13 cellular contexts compared by ENCODE assay signal in genomic region chr16:79632289-79632688, GRCh38. TPM values are rescaled to one million over a fixed set of nuclear protein-coding genes. Genes with fewer than 3 reads are reported as not detected.
DNase-seq lines count a peak whose midpoint lies in the region; ATAC-seq, FAIRE-seq and TF ChIP-seq lines count a peak whose summit lies in the region.
"Had no signal": no experiment of that assay in that cellular context is flagged by ENCODE, and none has a peak within 500 bp of the region (broad histone marks: within the 10 kb centered on the region; RNA-seq: fewer than 3 reads in every experiment).

No MANE protein-coding gene starts in this region.

- H3K27me3 Mint-ChIP-seq in activated naive CD4-positive, alpha-beta T cell treated with anti-CD3 and anti-CD28 coated beads for 36 hours (ENCODE audit: low read depth) = no peaks in the 10 kb centered on the region
- no peaks in the 10 kb centered on the region for H3K27me3 Mint-ChIP-seq in glutamatergic neuron (ENCODE audit: unreplicated experiment)

- TF ChIP-seq CTCF in NB4 (IDR thresholded peaks at IDR 0.05; ENCODE audit: low read depth, low read length) (no peak), bronchial epithelial cell (IDR thresholded peaks at IDR 0.05; ENCODE audit: insufficient read depth, low read length, severe bottlenecking) (no peak), glutamatergic neuron (IDR thresholded peaks at IDR 0.05; ENCODE audit: partially characterized antibody, unreplicated experiment) (no peak)

- no peak overlapping the region for H3K4me3 ChIP-seq in NB4 (ENCODE audit: low read depth, low read length)
- H3K4me3 ChIP-seq in bronchial epithelial cell (ENCODE audit: low read depth, low read length) = no peak overlapping the region
- no peak overlapping the region for H3K4me3 ChIP-seq in aorta (ENCODE audit: low read length in 2 of 2)
- H3K4me3 ChIP-seq: left ventricle myocardium inferior, testis had no signal

- 78 to 79% methylated on average over 7 of the region's 7 CpGs for WGBS in aorta, 2 donors

- H3K27me3 ChIP-seq in bronchial epithelial cell (ENCODE audit: control insufficient read depth, insufficient read depth, low read length) (no peaks in the 10 kb centered on the region), aorta (ENCODE audit: control insufficient read depth in 1 of 2, insufficient read depth in 2 of 2, low read length in 1 of 2) (no peaks in the 10 kb centered on the region)
- H3K27me3 ChIP-seq: testis had no signal

- FAIRE-seq in bronchial epithelial cell (lab: Jason Lieb, UNC) = no peak

- peak; percentile 15 for DNase-seq in activated naive CD4-positive, alpha-beta T cell treated with Interleukin-2 at 50 U/mL for 16 hours
- DNase-seq in activated naive CD4-positive, alpha-beta T cell treated with anti-CD3 and anti-CD28 coated beads for 36 hours = no peak
- DNase-seq in NB4 (ENCODE audit: low read depth) (peak; percentile 4), bronchial epithelial cell (ENCODE audit: low read depth) (peak; percentile 60), renal cortical epithelial cell (ENCODE audit: low read depth) (peak; percentile 49), glutamatergic neuron (no peak), aorta (no peak), pons (ENCODE audit: low spot score) (no peak)
- DNase-seq: amygdala, left ventricle myocardium inferior, NCI-H2081 treated with DMSO at 0.1 percent for 48 hours, NCI-H526 treated with DMSO at 0.1 percent for 48 hours, testis had no signal

- intact Hi-C loops in activated naive CD4-positive, alpha-beta T cell treated with anti-CD3 and anti-CD28 coated beads for 36 hours (cut with micrococcal nuclease) = no loop called here
- intact Hi-C loops in aorta (cut with DNase I) = no loop called here

- H3K27ac Mint-ChIP-seq in activated naive CD4-positive, alpha-beta T cell treated with anti-CD3 and anti-CD28 coated beads for 36 hours = no peak overlapping the region
- H3K27ac Mint-ChIP-seq in glutamatergic neuron (ENCODE audit: unreplicated experiment) = no peak overlapping the region

- H3K36me3 ChIP-seq in bronchial epithelial cell (ENCODE audit: control insufficient read depth, insufficient read depth, low read length) (no peaks in the 10 kb centered on the region), aorta (ENCODE audit: control insufficient read depth in 1 of 2, insufficient read depth in 2 of 2, low read length in 1 of 2) (no peaks in the 10 kb centered on the region)
- H3K36me3 ChIP-seq: left ventricle myocardium inferior had no signal

- CTCF ChIA-PET in activated naive CD4-positive, alpha-beta T cell treated with anti-CD3 and anti-CD28 coated beads for 36 hours (lab: Charles Lee) = interaction anchor here (0.6 kb wide), 1 partner anchor 401 kb away, joined by 3 read pairs; no protein-coding TSS in a partner anchor

- TF ChIP-seq POLR2A in NB4 (IDR thresholded peaks at IDR 0.05; ENCODE audit: extremely low read depth, insufficient read length) = no peak

- ATAC-seq in aorta (ENCODE audit: low FRiP score) = no peak

- peaks cover 10% of the 10 kb centered on the region for H3K4me1 Mint-ChIP-seq in activated naive CD4-positive, alpha-beta T cell treated with anti-CD3 and anti-CD28 coated beads for 36 hours (ENCODE audit: low read depth)
- H3K4me1 Mint-ChIP-seq in glutamatergic neuron (ENCODE audit: low read depth, unreplicated experiment) = no peaks in the 10 kb centered on the region

- H3K36me3 Mint-ChIP-seq in activated naive CD4-positive, alpha-beta T cell treated with anti-CD3 and anti-CD28 coated beads for 36 hours (ENCODE audit: low read depth) = no peaks in the 10 kb centered on the region
- H3K36me3 Mint-ChIP-seq in glutamatergic neuron (ENCODE audit: unreplicated experiment) = peaks cover 5% of the 10 kb centered on the region

- H3K4me1 ChIP-seq in aorta (ENCODE audit: control insufficient read depth in 1 of 2, insufficient read depth in 2 of 2, low read length in 2 of 2) = no peaks in the 10 kb centered on the region
- H3K4me1 ChIP-seq: left ventricle myocardium inferior, testis had no signal

- peaks cover 1% of the 10 kb centered on the region for H3K9me3 ChIP-seq in aorta (ENCODE audit: control insufficient read depth, low read length)
- H3K9me3 ChIP-seq: left ventricle myocardium inferior, testis had no signal

- no peaks in the 10 kb centered on the region for H3K9me3 Mint-ChIP-seq in activated naive CD4-positive, alpha-beta T cell treated with anti-CD3 and anti-CD28 coated beads for 36 hours
- no peaks in the 10 kb centered on the region for H3K9me3 Mint-ChIP-seq in glutamatergic neuron (ENCODE audit: unreplicated experiment)

- no peak overlapping the region for H3K27ac ChIP-seq in aorta (ENCODE audit: low read depth in 1 of 2, low read length in 2 of 2)
- H3K27ac ChIP-seq: left ventricle myocardium inferior, testis had no signal

- no peak overlapping the region for H3K4me3 Mint-ChIP-seq in activated naive CD4-positive, alpha-beta T cell treated with anti-CD3 and anti-CD28 coated beads for 36 hours
- no peak overlapping the region for H3K4me3 Mint-ChIP-seq in glutamatergic neuron (ENCODE audit: unreplicated experiment)

RNA-seq across cellular contexts. Expression of gene MAF, which starts 31.8 kb away (rescaled TPM):
- total RNA-seq in activated naive CD4-positive, alpha-beta T cell treated with anti-CD3 and anti-CD28 coated beads for 36 hours = 1 to 10 TPM; 6.0 to 6.6 TPM
- total RNA-seq in bronchial epithelial cell (4.2 and 6.3 TPM in 2 replicates), renal cortical epithelial cell (5.2 and 8.0 TPM in 2 replicates), glutamatergic neuron (ENCODE audit: unreplicated experiment) (5.0 TPM), aorta (100 to 1,000 TPM in 1 of 2 donors, 10 to 100 TPM in 1; 62.8 to 109 TPM)
- polyA plus RNA-seq in aorta = 10 to 100 TPM; 12.6 to 18.2 TPM

Comparison
In these comparisons a context has a peak if more than half of its experiments do, and no peak if none do; other contexts are left out.
1. DNase-seq: peak in activated naive CD4-positive, alpha-beta T cell treated with Interleukin-2 at 50 U/mL for 16 hours (single experiment), NB4 (single experiment), bronchial epithelial cell (single experiment) and renal cortical epithelial cell (single experiment); none in activated naive CD4-positive, alpha-beta T cell treated with anti-CD3 and anti-CD28 coated beads for 36 hours (single experiment), glutamatergic neuron (single experiment), aorta (0 of 2) and pons (single experiment).